ENCODE assay signal across 15 cellular contexts in genomic region chr12:11732760-11733159, GRCh38.
DNase-seq lines count a peak whose midpoint lies in the region; ATAC-seq and TF ChIP-seq lines count a peak whose summit lies in the region.
"Had no signal": no experiment of that assay in that cellular context is flagged by ENCODE, and none has a peak within 500 bp of the region (broad histone marks: within the 10 kb centered on the region; RNA-seq: fewer than 3 reads in every experiment).

No MANE protein-coding gene starts in this region.

- peak overlapping the region; percentile 78 for H3K4me2 ChIP-seq in OCI-LY7 (ENCODE audit: low read length)

- POLR2A ChIA-PET in OCI-LY7 (lab: Charles Lee) = interaction anchor here (0.7 to 9.8 kb wide), 5 partner anchors 11 to 120 kb away, joined by 3 to 201 read pairs (median 9); no protein-coding TSS in a partner anchor

- BruUV-seq in OCI-LY7 (replicated peaks; lab: Mats Ljungman, UMichigan) = no TSS peak

- TF ChIP-seq CTCF in OCI-LY7 (conservative IDR thresholded peaks at IDR 0.05; ENCODE audit: low read length) = no peak
- TF ChIP-seq CTCF in breast epithelium (IDR thresholded peaks at IDR 0.05) = no peak
- TF ChIP-seq CTCF in brain microvascular endothelial cell (IDR thresholded peaks at IDR 0.05; ENCODE audit: low read depth, low read length, missing control alignments) = no peak

- H3K4me3 ChIP-seq in OCI-LY7 (ENCODE audit: low read depth, low read length, poor library complexity, severe bottlenecking) (peak overlapping the region; percentile 62), breast epithelium (no peak overlapping the region), brain microvascular endothelial cell (ENCODE audit: low read depth, low read length) (no peak overlapping the region)
- H3K4me3 ChIP-seq: esophagus muscularis mucosa, heart right ventricle had no signal

- no peak for TF ChIP-seq POLR2A in breast epithelium (IDR thresholded peaks at IDR 0.05)

- H4K20me1 ChIP-seq in OCI-LY7 (ENCODE audit: insufficient read depth, low read length) = no peaks in the 10 kb centered on the region

- no peak for DNase-seq in activated naive CD4-positive, alpha-beta T cell treated with anti-CD3 and anti-CD28 coated beads, Interleukin-2, amount 10 ng/mL, durations not matched to agents 7 days and 5 days
- no peak for DNase-seq in activated naive CD4-positive, alpha-beta T cell treated with Interleukin-2 at 50 U/mL for 16 hours
- no peak for DNase-seq in OCI-LY7 (ENCODE audit: low spot score)
- no peak for DNase-seq in breast epithelium (ENCODE audit: low spot score in 2 of 2)
- peak in 1 of 2 donors; percentile 34 for DNase-seq in stimulated activated naive CD8-positive, alpha-beta T cell treated with anti-CD3 and anti-CD28 coated beads, Interleukin-15, amount 100 ng/mL, for 72 hours
- no peak for DNase-seq in NCI-H1436 (lab: John Stamatoyannopoulos, UW)
- no peak for DNase-seq in DMS153 (lab: John Stamatoyannopoulos, UW)
- DNase-seq in brain microvascular endothelial cell = no peak
- DNase-seq: activated CD4-positive, CD25-positive, alpha-beta regulatory T cell treated with anti-CD3 and anti-CD28 coated beads, Interleukin-2, amount 50 U/mL, for 72 hours; activated gamma-delta T cell treated with Interleukin-2 at 50 U/mL for 16 hours; DMS79; heart right ventricle; NCI-H446 treated with DMSO at 0.1 percent for 48 hours had no signal

- no peaks in the 10 kb centered on the region for H3K27me3 ChIP-seq in breast epithelium
- no peaks in the 10 kb centered on the region for H3K27me3 ChIP-seq in brain microvascular endothelial cell (replicated peaks)
- H3K27me3 ChIP-seq: esophagus muscularis mucosa, heart right ventricle had no signal

- H3K27ac Mint-ChIP-seq in activated naive CD4-positive, alpha-beta T cell treated with anti-CD3 and anti-CD28 coated beads, Interleukin-2, amount 10 ng/mL, durations not matched to agents 7 days and 5 days = peak overlapping the region; percentile 83
- H3K27ac Mint-ChIP-seq in stimulated activated naive CD8-positive, alpha-beta T cell treated with anti-CD3 and anti-CD28 coated beads, Interleukin-15, amount 100 ng/mL, for 72 hours = peak overlapping the region; percentile 42 to 95
- H3K27ac Mint-ChIP-seq: type B pancreatic cell had no signal

- no peaks in the 10 kb centered on the region for H3K9me2 ChIP-seq in OCI-LY7 (ENCODE audit: insufficient read depth, low read length)

- peaks cover 67% of the 10 kb centered on the region for H3K4me1 Mint-ChIP-seq in activated naive CD4-positive, alpha-beta T cell treated with anti-CD3 and anti-CD28 coated beads, Interleukin-2, amount 10 ng/mL, durations not matched to agents 7 days and 5 days
- H3K4me1 Mint-ChIP-seq in stimulated activated naive CD8-positive, alpha-beta T cell treated with anti-CD3 and anti-CD28 coated beads, Interleukin-15, amount 100 ng/mL, for 72 hours = peaks cover 89% of the 10 kb centered on the region

- no peaks in the 10 kb centered on the region for H3K27me3 Mint-ChIP-seq in activated naive CD4-positive, alpha-beta T cell treated with anti-CD3 and anti-CD28 coated beads, Interleukin-2, amount 10 ng/mL, durations not matched to agents 7 days and 5 days
- H3K27me3 Mint-ChIP-seq in stimulated activated naive CD8-positive, alpha-beta T cell treated with anti-CD3 and anti-CD28 coated beads, Interleukin-15, amount 100 ng/mL, for 72 hours = no peaks in the 10 kb centered on the region
- H3K27me3 Mint-ChIP-seq: type B pancreatic cell had no signal

- H3K27ac ChIP-seq in OCI-LY7 (ENCODE audit: low read depth, low read length, poor library complexity, severe bottlenecking) (peak overlapping the region; percentile 91), breast epithelium (peak overlapping the region; percentile 82 to 88), brain microvascular endothelial cell (no peak overlapping the region)

- H3K9me3 ChIP-seq in OCI-LY7 (ENCODE audit: low read length) (no peaks in the 10 kb centered on the region), breast epithelium (no peaks in the 10 kb centered on the region)
- H3K9me3 ChIP-seq: esophagus muscularis mucosa, heart right ventricle had no signal

- no peaks in the 10 kb centered on the region; the same call in 1 of the 2 replicates for H3K36me3 ChIP-seq in OCI-LY7 (ENCODE audit: insufficient read depth, low read length)
- H3K36me3 ChIP-seq in breast epithelium = no peaks in the 10 kb centered on the region
- H3K36me3 ChIP-seq in brain microvascular endothelial cell (replicated peaks) = no peaks in the 10 kb centered on the region

- CTCF ChIA-PET in activated naive CD4-positive, alpha-beta T cell treated with anti-CD3 and anti-CD28 coated beads, Interleukin-2, amount 10 ng/mL, durations not matched to agents 7 days and 5 days (lab: Charles Lee) = interaction anchor here (0.8 to 1.9 kb wide), 2 partner anchors 12 to 293 kb away, joined by 3 to 6 read pairs; no protein-coding TSS in a partner anchor
- CTCF ChIA-PET in OCI-LY7 (lab: Charles Lee; ENCODE audit: unreplicated experiment) = interaction anchor here (1.4 to 2.8 kb wide), 3 partner anchors 12 to 20 kb away, joined by 4 to 16 read pairs (median 9); no protein-coding TSS in a partner anchor

- intact Hi-C loops in OCI-LY7 (cut with micrococcal nuclease; ENCODE audit: unreplicated experiment) = loop anchor here (5.0 kb wide), 2 partner anchors 80 to 160 kb away; no protein-coding TSS in a partner anchor
- intact Hi-C loops in breast epithelium (cut with DNase I; ENCODE audit: low total_unique reads) = no loop called here

- peaks cover 28% of the 10 kb centered on the region; the same call in 1 of the 2 replicates for H3K79me2 ChIP-seq in OCI-LY7 (ENCODE audit: insufficient read depth, low read depth, low read length)

- in situ Hi-C loops in brain microvascular endothelial cell (cut with HindIII; ENCODE audit: low pct_ligation_motif_present, low sequenced_read_pairs) = no loop called here

- H3K9me3 Mint-ChIP-seq in activated naive CD4-positive, alpha-beta T cell treated with anti-CD3 and anti-CD28 coated beads, Interleukin-2, amount 10 ng/mL, durations not matched to agents 7 days and 5 days = no peaks in the 10 kb centered on the region
- no peaks in the 10 kb centered on the region for H3K9me3 Mint-ChIP-seq in stimulated activated naive CD8-positive, alpha-beta T cell treated with anti-CD3 and anti-CD28 coated beads, Interleukin-15, amount 100 ng/mL, for 72 hours

- ATAC-seq in stimulated activated naive CD8-positive, alpha-beta T cell treated with anti-CD3 and anti-CD28 coated beads, Interleukin-15, amount 100 ng/mL, for 72 hours = peak; percentile 81
- ATAC-seq: heart right ventricle had no signal

- peak overlapping the region; percentile 11; the same call in 1 of the 2 replicates for H2AFZ ChIP-seq in OCI-LY7 (ENCODE audit: low read length)

- peak overlapping the region; percentile 48 for H3K4me3 Mint-ChIP-seq in activated naive CD4-positive, alpha-beta T cell treated with anti-CD3 and anti-CD28 coated beads, Interleukin-2, amount 10 ng/mL, durations not matched to agents 7 days and 5 days
- peak overlapping the region; percentile 81 to 86 for H3K4me3 Mint-ChIP-seq in stimulated activated naive CD8-positive, alpha-beta T cell treated with anti-CD3 and anti-CD28 coated beads, Interleukin-15, amount 100 ng/mL, for 72 hours
- H3K4me3 Mint-ChIP-seq: type B pancreatic cell had no signal

- peaks cover 15% of the 10 kb centered on the region for H3K36me3 Mint-ChIP-seq in activated naive CD4-positive, alpha-beta T cell treated with anti-CD3 and anti-CD28 coated beads, Interleukin-2, amount 10 ng/mL, durations not matched to agents 7 days and 5 days

- peaks cover 96% of the 10 kb centered on the region for H3K4me1 ChIP-seq in OCI-LY7 (ENCODE audit: insufficient read depth, low read length, poor library complexity, severe bottlenecking)
- H3K4me1 ChIP-seq in breast epithelium = peaks cover 0 to 18% of the 10 kb centered on the region in 2 donors
